In genomic region chr4:109375778-109376414, GRCh38 we compare ENCODE assay signal across 26 cellular contexts.
"Had no signal": no experiment of that assay in that cellular context is flagged by ENCODE, and none has a peak within 500 bp of the region (broad histone marks: within the 10 kb centered on the region; RNA-seq: fewer than 3 reads in every experiment).

No MANE protein-coding gene starts in this region.

- H3K27me3 ChIP-seq: ascending aorta, heart left ventricle, pancreas had no signal

- H3K4me1 ChIP-seq: ascending aorta, heart left ventricle, left ventricle myocardium inferior, pancreas, prostate gland had no signal

- H3K4me3 ChIP-seq: ascending aorta, coronary artery, dorsolateral prefrontal cortex, heart left ventricle, left ventricle myocardium inferior, pancreas, prostate gland, skin epidermis had no signal

- H3K36me3 ChIP-seq: ascending aorta, heart left ventricle, left ventricle myocardium inferior, pancreas, prostate gland, WERI-Rb-1 had no signal

- ATAC-seq: activated CD4-positive, CD25-positive, alpha-beta regulatory T cell treated with anti-CD3 and anti-CD28 coated beads, Interleukin-2, amount 50 U/mL, for 24 hours; heart left ventricle; naive thymus-derived CD4-positive, alpha-beta T cell; pancreas; sciatic nerve; stimulated activated effector memory CD8-positive, alpha-beta T cell treated with anti-CD3 and anti-CD28 coated beads, Interleukin-12 subunit alpha, Interleukin-12 subunit beta, amount 100 ng/mL, for 72 hours had no signal

- H3K9me3 ChIP-seq: ascending aorta, heart left ventricle, left ventricle myocardium inferior, pancreas, prostate gland had no signal

- H3K27ac ChIP-seq: ascending aorta, coronary artery, dorsolateral prefrontal cortex, heart left ventricle, left ventricle myocardium inferior, pancreas, prostate gland, skin epidermis, WERI-Rb-1 had no signal

- FAIRE-seq: pancreas, TTC549 had no signal

- DNase-seq: activated CD4-positive, alpha-beta memory T cell treated with anti-CD3 and anti-CD28 coated beads for 36 hours; activated CD8-positive, alpha-beta memory T cell treated with anti-CD3 and anti-CD28 coated beads, Interleukin-2, amount 50 U/mL, for 4 hours; activated gamma-delta T cell; activated naive CD4-positive, alpha-beta T cell treated with anti-CD3 and anti-CD28 coated beads, Interleukin-2, amount 10 ng/mL, durations not matched to agents 7 days and 5 days; activated naive CD8-positive, alpha-beta T cell treated with anti-CD3 and anti-CD28 coated beads, Interleukin-2, amount 10 ng/mL, durations not matched to agents 7 days and 5 days; activated T-cell treated with anti-CD3 and anti-CD28 coated beads, Interleukin-2, amount 50 U/mL, for 24 hours; effector memory CD4-positive, alpha-beta T cell; foreskin fibroblast; heart left ventricle; left ventricle myocardium inferior; midbrain; naive thymus-derived CD4-positive, alpha-beta T cell; pancreas; retina; stimulated activated CD4-positive, alpha-beta T cell treated with anti-CD3 and anti-CD28 coated beads, Interleukin-12 subunit alpha, Interleukin-12 subunit beta, amount 100 ng/mL, for 4 hours; stimulated activated CD4-positive, alpha-beta T cell treated with anti-CD3 and anti-CD28 coated beads, Interleukin-4, amount 100 ng/mL, for 1 hour; WERI-Rb-1 had no signal
